8 cellular contexts compared by ENCODE assay signal in the genomic region with DNA sequence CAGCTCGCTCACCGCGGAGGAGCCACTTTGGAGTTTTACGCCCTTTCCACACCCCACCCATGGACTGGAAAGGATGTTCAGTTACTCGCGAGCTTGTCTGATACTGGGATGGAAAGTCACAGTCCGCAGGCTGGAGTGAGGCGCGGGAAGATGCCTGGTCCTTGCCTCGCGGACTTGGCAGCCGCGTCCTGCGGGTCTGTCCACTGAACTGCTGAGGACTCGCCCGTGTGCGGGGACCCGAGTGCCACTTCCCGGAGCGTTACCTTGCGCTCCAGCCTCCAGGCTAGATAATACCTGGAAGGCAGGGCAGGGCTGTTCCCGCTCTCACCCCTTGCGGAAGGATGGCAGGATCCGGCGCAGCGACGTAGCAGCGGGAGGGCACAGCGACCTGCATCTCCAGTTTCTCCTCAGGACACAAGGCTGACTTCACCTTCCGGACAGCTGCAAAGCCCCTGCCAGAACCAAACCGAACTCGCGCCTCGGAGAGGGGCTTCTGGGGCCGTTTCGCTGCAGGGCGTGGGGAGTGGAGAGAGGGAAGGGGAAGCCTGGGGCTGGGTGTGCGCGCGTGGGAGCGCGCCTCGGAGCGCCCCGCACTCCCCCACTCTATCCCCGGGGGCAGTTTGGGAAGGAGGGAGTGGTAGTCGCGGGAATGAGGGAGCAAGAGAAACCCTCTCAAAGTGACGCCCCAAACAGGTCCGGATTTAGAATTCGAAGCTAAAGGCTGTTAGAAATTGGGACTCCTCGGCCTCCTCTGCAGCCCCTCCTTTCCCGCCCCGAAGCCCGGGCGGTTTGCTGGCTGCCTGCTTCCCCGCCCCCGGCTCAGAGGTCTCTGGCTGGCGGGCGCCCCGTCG. TPM values are rescaled to one million over a fixed set of nuclear protein-coding genes. Genes with fewer than 3 reads are reported as not detected.
DNase-seq lines count a peak whose midpoint lies in the region; ATAC-seq and TF ChIP-seq lines count a peak whose summit lies in the region.

KCNQ5 (plus strand) TSS at position 822 of the 851 bp plus-strand sequence.

- H3K4me1 ChIP-seq in right atrium auricular region = peaks cover 0 to 38% of the 10 kb centered on the region in 2 donors
- H3K4me1 ChIP-seq in gastrocnemius medialis = peaks cover 13 to 38% of the 10 kb centered on the region in 2 donors

- no peak within 1 kb of the TSS for H3K27ac ChIP-seq in right atrium auricular region
- H3K27ac ChIP-seq in gastrocnemius medialis = peak within 1 kb of the TSS; percentile 64 to 82 (median 80)

- peak within 1 kb of the TSS; percentile 72 for H3K4me3 ChIP-seq in AG10803 (ENCODE audit: low read length)
- H3K4me3 ChIP-seq in right atrium auricular region = peak within 1 kb of the TSS; percentile 32 to 51
- H3K4me3 ChIP-seq in gastrocnemius medialis = peak within 1 kb of the TSS; percentile 66 to 83 (median 76)

- TF ChIP-seq CTCF in AG10803 (conservative IDR thresholded peaks at IDR 0.05; ENCODE audit: low read length) = no peak
- TF ChIP-seq CTCF in right atrium auricular region (IDR thresholded peaks at IDR 0.05) = no peak
- no peak for TF ChIP-seq CTCF in gastrocnemius medialis (IDR thresholded peaks at IDR 0.05 in 4 of 5, conservative IDR thresholded peaks at IDR 0.05 in 1 of 5)

- peaks cover 6 to 11% of the 10 kb centered on the region in 2 donors for H3K27me3 ChIP-seq in right atrium auricular region
- H3K27me3 ChIP-seq in gastrocnemius medialis = no peaks in the 10 kb centered on the region

- in situ Hi-C loops in gastrocnemius medialis (cut with MboI; ENCODE audit: low sequenced_read_pairs in 4 of 4) = loop anchor here in 1 of 4 donors (25.0 kb wide), 1 partner anchor 209 kb away; no protein-coding TSS in a partner anchor

- peak; percentile 27 for DNase-seq in AG10803 (ENCODE audit: low read depth)
- DNase-seq in GM19238 (ENCODE audit: insufficient read length, low spot score) = peak; percentile 14
- peak; percentile 29 for DNase-seq in NCI-H2227 (lab: John Stamatoyannopoulos, UW; ENCODE audit: unreplicated experiment)
- DNase-seq in activated naive CD4-positive, alpha-beta T cell treated with anti-CD3 and anti-CD28 coated beads, Interleukin-2, amount 50 U/mL, for 16 hours = peak; percentile 38
- no peak for DNase-seq in right atrium auricular region (ENCODE audit: low spot score)
- DNase-seq in gastrocnemius medialis = peak in 1 of 2 donors; percentile 37
- DNase-seq in effector CD8-positive, alpha-beta T cell (lab: John Stamatoyannopoulos, UW) = no peak

- peak; percentile 37 for ATAC-seq in gastrocnemius medialis
- ATAC-seq in GM19328 (IDR thresholded peaks at IDR 0.05; ENCODE audit: unreplicated experiment) = no peak

- H3K36me3 ChIP-seq in right atrium auricular region (no peaks in the 10 kb centered on the region), gastrocnemius medialis (no peaks in the 10 kb centered on the region)

- intact Hi-C loops in gastrocnemius medialis (cut with DNase I; ENCODE audit: low total_unique reads) = loop anchor here (1.0 to 10.0 kb wide), 6 partner anchors 166 to 561 kb away; no protein-coding TSS in a partner anchor

- TF ChIP-seq POLR2A in gastrocnemius medialis (IDR thresholded peaks at IDR 0.05) = no peak

- H3K9me3 ChIP-seq in right atrium auricular region = no peaks in the 10 kb centered on the region
- H3K9me3 ChIP-seq in gastrocnemius medialis = no peaks in the 10 kb centered on the region

RNA-seq across cellular contexts. Expression of gene KCNQ5, which starts in this region (rescaled TPM):
- total RNA-seq in right atrium auricular region (under 1 TPM in 1 of 2 donors, not detected in 1; 0.67 TPM), gastrocnemius medialis (10 to 100 TPM in 3 of 4 donors, 1 to 10 TPM in 1; 5.3 to 19.3 (median 15.1) TPM)

Comparison
In these comparisons a context has a peak if more than half of its experiments do, and no peak if none do; other contexts are left out.
1. DNase-seq: peak in AG10803 (single experiment), GM19238 (single experiment), NCI-H2227 (single experiment) and activated naive CD4-positive, alpha-beta T cell treated with anti-CD3 and anti-CD28 coated beads, Interleukin-2, amount 50 U/mL, for 16 hours (single experiment); none in right atrium auricular region (single experiment) and effector CD8-positive, alpha-beta T cell (single experiment).
2. H3K27ac ChIP-seq: peak in gastrocnemius medialis (4 of 4); none in right atrium auricular region (0 of 2).
3. Peak in every context shown above with its lines, with median percentiles within 50 percentile points of each other: H3K4me3 ChIP-seq.